11 cellular contexts compared by ENCODE assay signal in genomic region chr19:42856866-42857543, GRCh38. TPM values are rescaled to one million over a fixed set of nuclear protein-coding genes. Genes with fewer than 3 reads are reported as not detected.
DNase-seq lines count a peak whose midpoint lies in the region; ATAC-seq and TF ChIP-seq lines count a peak whose summit lies in the region.
"Not testable (repeated sequence)": the region's sequence is repeated elsewhere in the genome, so short reads cannot be mapped to it uniquely, and the experiment has no call there.
"Had no signal": no experiment of that assay in that cellular context is flagged by ENCODE, and none has a peak within 500 bp of the region (broad histone marks: within the 10 kb centered on the region; RNA-seq: fewer than 3 reads in every experiment).

No MANE protein-coding gene starts in this region.

- TF ChIP-seq POLR2A in heart left ventricle (IDR thresholded peaks at IDR 0.05): not testable (repeated sequence)

- intact Hi-C loops in heart left ventricle (cut with DNase I); psoas muscle (cut with DNase I): not testable (repeated sequence)

- not testable (repeated sequence) for H3K27ac Mint-ChIP-seq in activated CD4-positive, alpha-beta memory T cell treated with anti-CD3 and anti-CD28 coated beads, Interleukin-2, amount 10 ng/mL, durations not matched to agents 7 days and 5 days

- H3K36me3 Mint-ChIP-seq in activated CD4-positive, alpha-beta memory T cell treated with anti-CD3 and anti-CD28 coated beads, Interleukin-2, amount 10 ng/mL, durations not matched to agents 7 days and 5 days (ENCODE audit: low read depth): not testable (repeated sequence)

- not testable (repeated sequence) for H3K4me1 ChIP-seq in heart left ventricle, psoas muscle

- POLR2A ChIA-PET in activated CD4-positive, alpha-beta memory T cell treated with anti-CD3 and anti-CD28 coated beads, Interleukin-2, amount 10 ng/mL, durations not matched to agents 7 days and 5 days (lab: Charles Lee): not testable (repeated sequence)

- not testable (repeated sequence) for H3K9me3 ChIP-seq in heart left ventricle, psoas muscle

- WGBS in heart left ventricle, 4 donors: 70 to 86% (median 80%) methylated on average over 15 to 19 of the region's 19 CpGs
- WGBS in psoas muscle, 3 donors: 76 to 80% (median 79%) methylated on average over 16 to 19 of the region's 19 CpGs

- CTCF ChIA-PET in activated CD4-positive, alpha-beta memory T cell treated with anti-CD3 and anti-CD28 coated beads, Interleukin-2, amount 10 ng/mL, durations not matched to agents 7 days and 5 days (lab: Charles Lee): not testable (repeated sequence)

- not testable (repeated sequence) for H3K4me1 Mint-ChIP-seq in activated CD4-positive, alpha-beta memory T cell treated with anti-CD3 and anti-CD28 coated beads, Interleukin-2, amount 10 ng/mL, durations not matched to agents 7 days and 5 days

- TF ChIP-seq CTCF in 22Rv1 (IDR thresholded peaks at IDR 0.05) (peak; percentile 45), heart left ventricle (IDR thresholded peaks at IDR 0.05) (peak in 9 of 12 donors; percentile 20 to 45 (median 35))
- TF ChIP-seq CTCF in psoas muscle (IDR thresholded peaks at IDR 0.05): not testable (repeated sequence)

- not testable (repeated sequence) for H3K9me3 Mint-ChIP-seq in activated CD4-positive, alpha-beta memory T cell treated with anti-CD3 and anti-CD28 coated beads, Interleukin-2, amount 10 ng/mL, durations not matched to agents 7 days and 5 days

- not testable (repeated sequence) for H3K27me3 ChIP-seq in heart left ventricle; psoas muscle (ENCODE audit: insufficient read depth in 3 of 3, low read length in 2 of 3)

- H3K36me3 ChIP-seq in heart left ventricle; psoas muscle (ENCODE audit: insufficient read depth in 1 of 2, low read depth in 1 of 2): not testable (repeated sequence)

- not testable (repeated sequence) for H3K4me3 ChIP-seq in heart left ventricle, psoas muscle

- not testable (repeated sequence) for H3K4me3 Mint-ChIP-seq in activated CD4-positive, alpha-beta memory T cell treated with anti-CD3 and anti-CD28 coated beads, Interleukin-2, amount 10 ng/mL, durations not matched to agents 7 days and 5 days

- not testable (repeated sequence) for ATAC-seq in heart left ventricle, psoas muscle

- peak; percentile 45 for DNase-seq in EL
- peak; percentile 40 for DNase-seq in HT1080 (ENCODE audit: low read depth)
- DNase-seq in OCI-M1 (lab: John Stamatoyannopoulos, UW): peak; percentile 48
- peak; percentile 36 for DNase-seq in activated CD4-positive, alpha-beta memory T cell treated with anti-CD3 and anti-CD28 coated beads, Interleukin-2, amount 10 ng/mL, durations not matched to agents 7 days and 5 days
- DNase-seq in cerebellar cortex (ENCODE audit: low spot score): peak; percentile 56
- DNase-seq in heart left ventricle: not testable (repeated sequence)
- peak; percentile 27 to 58 for DNase-seq in psoas muscle

- not testable (repeated sequence) for H3K27me3 Mint-ChIP-seq in activated CD4-positive, alpha-beta memory T cell treated with anti-CD3 and anti-CD28 coated beads, Interleukin-2, amount 10 ng/mL, durations not matched to agents 7 days and 5 days

- H3K27ac ChIP-seq in 22Rv1, heart left ventricle, psoas muscle: not testable (repeated sequence)

RNA-seq across cellular contexts. Expression of gene PSG1, which starts 22.5 kb away (rescaled TPM):
- 0.27 TPM in 1 of 2 replicates, not detected in the other for total RNA-seq in HT1080 (2014; rRNA removed; shearing (Covaris generic))
- 0.05 and 0.27 TPM in 2 replicates for polyA plus RNA-seq in HT1080 (2015; cell fraction: cytosol; rRNA removed)
- polyA plus RNA-seq in HT1080 (2015; cell fraction: nucleus; rRNA removed): 0.28 and 0.45 TPM in 2 replicates
- total RNA-seq in activated CD4-positive, alpha-beta memory T cell treated with anti-CD3 and anti-CD28 coated beads, Interleukin-2, amount 10 ng/mL, durations not matched to agents 7 days and 5 days: not detected
- total RNA-seq in heart left ventricle: not detected
- not detected for polyA plus RNA-seq in heart left ventricle
- total RNA-seq in psoas muscle: not detected
- under 1 TPM in 1 of 3 donors, not detected in 2; 0.51 TPM for polyA plus RNA-seq in psoas muscle
- total RNA-seq: left lobe of liver; natural killer cell treated with Interleukin-12 subunit alpha and Interleukin-12 subunit beta and Interleukin-15 and Interleukin-18, amount 100 ng/mL, for 72 hours had no signal
- polyA plus RNA-seq: adipose tissue had no signal
